In the genomic region with DNA sequence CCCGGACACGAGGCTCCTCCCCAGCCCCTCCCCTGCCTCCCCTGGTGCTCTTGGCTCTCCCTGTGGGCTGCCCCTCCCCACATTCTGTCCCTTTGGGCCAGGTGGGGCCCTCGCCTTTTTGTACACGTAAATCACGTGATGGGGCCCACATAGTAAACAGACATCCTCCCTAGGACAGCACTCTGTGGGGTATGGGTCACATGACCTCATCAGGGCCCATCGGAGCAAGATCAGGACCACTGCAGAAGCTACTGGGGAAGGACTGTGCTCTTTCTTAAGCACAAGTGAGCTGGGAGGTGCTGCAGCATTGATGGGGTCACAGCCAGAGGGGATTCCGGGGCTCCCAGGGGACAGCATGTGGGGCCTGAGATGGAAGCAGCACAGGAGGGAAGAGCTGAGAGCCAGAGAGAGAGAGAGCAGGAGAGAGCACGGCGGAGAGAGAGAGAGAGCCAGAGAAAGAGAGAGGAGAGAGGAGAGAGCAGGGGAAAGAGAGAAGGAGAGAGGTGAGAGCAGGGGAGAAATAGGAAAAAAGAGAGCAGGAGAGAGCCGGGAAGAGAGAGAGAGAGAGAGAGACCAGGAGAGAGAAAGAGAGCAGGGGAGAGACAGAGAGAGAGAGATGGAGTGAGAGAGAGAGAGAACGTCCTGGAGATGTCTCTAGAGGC, we compare ENCODE assay signal across 2 cellular contexts.
A peak's percentile ranks its signal among the peaks of the same experiment; 100 is the strongest.
TF ChIP-seq lines count a peak whose summit lies in the region.

No MANE protein-coding gene starts in this region.

TF ChIP-seq in HEK293, 187 proteins besides CTCF, POLR2A, EP300 and RAD21:
- TF ChIP-seq ZNF366 (tag by site-specific recombination; conservative IDR thresholded peaks at IDR 0.05) (peak; percentile 55; the same call in 1 of the 2 replicates), ZNF596 (tag by site-specific recombination; IDR thresholded peaks at IDR 0.05) (peak; percentile 83), GLIS1 (tag by site-specific recombination; IDR thresholded peaks at IDR 0.05) (peak; percentile 66; the same call in 1 of the 2 replicates), PRDM1 (tag by site-specific recombination; IDR thresholded peaks at IDR 0.05) (peak; percentile 87)

TF ChIP-seq in K562, 482 proteins besides CTCF, POLR2A, EP300 and RAD21:
- TF ChIP-seq, protein P1, sequence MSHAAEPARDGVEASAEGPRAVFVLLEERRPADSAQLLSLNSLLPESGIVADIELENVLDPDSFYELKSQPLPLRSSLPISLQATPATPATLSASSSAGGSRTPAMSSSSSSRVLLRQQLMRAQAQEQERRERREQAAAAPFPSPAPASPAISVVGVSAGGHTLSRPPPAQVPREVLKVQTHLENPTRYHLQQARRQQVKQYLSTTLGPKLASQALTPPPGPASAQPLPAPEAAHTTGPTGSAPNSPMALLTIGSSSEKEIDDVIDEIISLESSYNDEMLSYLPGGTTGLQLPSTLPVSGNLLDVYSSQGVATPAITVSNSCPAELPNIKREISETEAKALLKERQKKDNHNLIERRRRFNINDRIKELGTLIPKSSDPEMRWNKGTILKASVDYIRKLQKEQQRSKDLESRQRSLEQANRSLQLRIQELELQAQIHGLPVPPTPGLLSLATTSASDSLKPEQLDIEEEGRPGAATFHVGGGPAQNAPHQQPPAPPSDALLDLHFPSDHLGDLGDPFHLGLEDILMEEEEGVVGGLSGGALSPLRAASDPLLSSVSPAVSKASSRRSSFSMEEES (CRISPR knock-in tag; IDR thresholded peaks at IDR 0.05), result peak; percentile 60; the same call in 1 of the 2 replicates
- TF ChIP-seq, protein P2, sequence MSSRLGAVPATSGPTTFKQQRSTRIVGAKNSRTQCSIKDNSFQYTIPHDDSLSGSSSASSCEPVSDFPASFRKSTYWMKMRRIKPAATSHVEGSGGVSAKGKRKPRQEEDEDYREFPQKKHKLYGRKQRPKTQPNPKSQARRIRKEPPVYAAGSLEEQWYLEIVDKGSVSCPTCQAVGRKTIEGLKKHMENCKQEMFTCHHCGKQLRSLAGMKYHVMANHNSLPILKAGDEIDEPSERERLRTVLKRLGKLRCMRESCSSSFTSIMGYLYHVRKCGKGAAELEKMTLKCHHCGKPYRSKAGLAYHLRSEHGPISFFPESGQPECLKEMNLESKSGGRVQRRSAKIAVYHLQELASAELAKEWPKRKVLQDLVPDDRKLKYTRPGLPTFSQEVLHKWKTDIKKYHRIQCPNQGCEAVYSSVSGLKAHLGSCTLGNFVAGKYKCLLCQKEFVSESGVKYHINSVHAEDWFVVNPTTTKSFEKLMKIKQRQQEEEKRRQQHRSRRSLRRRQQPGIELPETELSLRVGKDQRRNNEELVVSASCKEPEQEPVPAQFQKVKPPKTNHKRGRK (tag; IDR thresholded peaks at IDR 0.05), result peak; percentile 64
- TF ChIP-seq RAD51 (IDR thresholded peaks at IDR 0.05; ENCODE audit: borderline replicate concordance, low read depth), result peak; percentile 24; the same call in 1 of the 2 replicates
